Comparison of ENCODE assay signal across 8 cellular contexts in genomic region chr1:38026592-38027200, GRCh38. TPM values are rescaled to one million over a fixed set of nuclear protein-coding genes. Genes with fewer than 3 reads are reported as not detected.
DNase-seq lines count a peak whose midpoint lies in the region; ATAC-seq and TF ChIP-seq lines count a peak whose summit lies in the region.

No MANE protein-coding gene starts in this region.

- H3K27me3 ChIP-seq in cardiac muscle cell (no peaks in the 10 kb centered on the region), right cardiac atrium (ENCODE audit: control insufficient read depth, insufficient read depth) (no peaks in the 10 kb centered on the region), spleen (replicated peaks in 1 of 7) (peaks cover 0 to 8% (median 0%) of the 10 kb centered on the region in 7 donors)

- H3K36me3 Mint-ChIP-seq in activated T-helper 1 cell treated with anti-CD3 and anti-CD28 coated beads, Interleukin-12 subunit alpha, Interleukin-12 subunit beta, Interleukin-2, Interleukin-4 antibody, amounts not matched to agents 30 ng/mL and 10 ng/mL and 1 ng/mL, durations not matched to agents 14 hours and 24 hours and 36 hours (ENCODE audit: low read depth), result peaks cover 40% of the 10 kb centered on the region

- H3K27ac Mint-ChIP-seq in activated T-helper 1 cell treated with anti-CD3 and anti-CD28 coated beads, Interleukin-12 subunit alpha, Interleukin-12 subunit beta, Interleukin-2, Interleukin-4 antibody, amounts not matched to agents 30 ng/mL and 10 ng/mL and 1 ng/mL, durations not matched to agents 14 hours and 24 hours and 36 hours, result peak overlapping the region; percentile 48

- DNase-seq in cardiac muscle cell (ENCODE audit: low read depth in 1 of 2, low spot score in 1 of 2) (peak; percentile 67 to 72), right cardiac atrium (no peak), NCI-H1694 (lab: John Stamatoyannopoulos, UW) (peak; percentile 30), head of caudate nucleus (peak in 39 of 42 donors; percentile 61 to 88 (median 79)), spleen (no peak)
- DNase-seq in activated T-helper 1 cell treated with anti-CD3 and anti-CD28 coated beads, Interleukin-12 subunit alpha, Interleukin-12 subunit beta, Interleukin-2, Interleukin-4 antibody, amounts not matched to agents 30 ng/mL and 10 ng/mL and 1 ng/mL, durations not matched to agents 14 hours and 24 hours and 36 hours (ENCODE audit: low spot score), result no peak
- DNase-seq in effector CD8-positive, alpha-beta T cell (lab: John Stamatoyannopoulos, UW), result no peak

- H3K27ac ChIP-seq in cardiac muscle cell (no peak overlapping the region), right cardiac atrium (ENCODE audit: low read length) (no peak overlapping the region), spleen (no peak overlapping the region)

- H3K36me3 ChIP-seq in cardiac muscle cell (peaks cover 32% of the 10 kb centered on the region), spleen (peaks cover 11 to 47% (median 41%) of the 10 kb centered on the region in 6 donors)

- intact Hi-C loops in right cardiac atrium (cut with DNase I), result loop anchor here in 1 of 4 donors (10.0 kb wide), 1 partner anchor 808 kb away; no protein-coding TSS in a partner anchor
- intact Hi-C loops in activated T-helper 1 cell treated with anti-CD3 and anti-CD28 coated beads, Interleukin-12 subunit alpha, Interleukin-12 subunit beta, Interleukin-2, Interleukin-4 antibody, amounts not matched to agents 30 ng/mL and 10 ng/mL and 1 ng/mL, durations not matched to agents 14 hours and 24 hours and 36 hours (cut with micrococcal nuclease), result loop anchor here (1.0 to 5.0 kb wide), 6 partner anchors 46 to 1001 kb away; partner anchors contain the start of gene NDUFS5
- intact Hi-C loops in head of caudate nucleus (cut with DNase I), result loop anchor here (10.0 kb wide), 1 partner anchor 808 kb away; no protein-coding TSS in a partner anchor
- intact Hi-C loops in spleen (cut with DNase I; ENCODE audit: low total_unique reads), result loop anchor here (10.0 kb wide), 1 partner anchor 788 kb away; no protein-coding TSS in a partner anchor

- peak; percentile 69 for TF ChIP-seq CTCF in cardiac muscle cell (IDR thresholded peaks at IDR 0.05; ENCODE audit: low read depth, low read length)
- TF ChIP-seq CTCF in spleen (IDR thresholded peaks at IDR 0.05 in 8 of 11, conservative IDR thresholded peaks at IDR 0.05 in 3 of 11), result peak; percentile 8 to 77 (median 58)

- peaks cover 59% of the 10 kb centered on the region for H3K4me1 Mint-ChIP-seq in activated T-helper 1 cell treated with anti-CD3 and anti-CD28 coated beads, Interleukin-12 subunit alpha, Interleukin-12 subunit beta, Interleukin-2, Interleukin-4 antibody, amounts not matched to agents 30 ng/mL and 10 ng/mL and 1 ng/mL, durations not matched to agents 14 hours and 24 hours and 36 hours (ENCODE audit: low read depth)

- 80% methylated on average over 8 of the region's 8 CpGs for WGBS in right cardiac atrium
- 63 to 73% (median 69%) methylated on average over 8 of the region's 8 CpGs for WGBS in spleen, 5 donors

- no peak for ATAC-seq in right cardiac atrium
- no peak for ATAC-seq in HG03159 (IDR thresholded peaks at IDR 0.05; ENCODE audit: unreplicated experiment)

- H3K27me3 Mint-ChIP-seq in activated T-helper 1 cell treated with anti-CD3 and anti-CD28 coated beads, Interleukin-12 subunit alpha, Interleukin-12 subunit beta, Interleukin-2, Interleukin-4 antibody, amounts not matched to agents 30 ng/mL and 10 ng/mL and 1 ng/mL, durations not matched to agents 14 hours and 24 hours and 36 hours (ENCODE audit: insufficient read depth), result peaks cover 2% of the 10 kb centered on the region

- H3K4me3 ChIP-seq in cardiac muscle cell, result no peak overlapping the region
- H3K4me3 ChIP-seq in right cardiac atrium (ENCODE audit: low read length), result no peak overlapping the region
- H3K4me3 ChIP-seq in spleen, result no peak overlapping the region

- no peaks in the 10 kb centered on the region for H3K9me3 Mint-ChIP-seq in activated T-helper 1 cell treated with anti-CD3 and anti-CD28 coated beads, Interleukin-12 subunit alpha, Interleukin-12 subunit beta, Interleukin-2, Interleukin-4 antibody, amounts not matched to agents 30 ng/mL and 10 ng/mL and 1 ng/mL, durations not matched to agents 14 hours and 24 hours and 36 hours

- H3K9me3 ChIP-seq in cardiac muscle cell (ENCODE audit: low read depth) (no peaks in the 10 kb centered on the region), right cardiac atrium (ENCODE audit: control insufficient read depth, low read length) (no peaks in the 10 kb centered on the region), spleen (no peaks in the 10 kb centered on the region)

- H3K4me1 ChIP-seq in cardiac muscle cell (ENCODE audit: low read depth), result peaks cover 28% of the 10 kb centered on the region
- H3K4me1 ChIP-seq in right cardiac atrium (ENCODE audit: control insufficient read depth, insufficient read depth, low read length), result peaks cover 15% of the 10 kb centered on the region
- H3K4me1 ChIP-seq in spleen, result peaks cover 18 to 59% (median 48%) of the 10 kb centered on the region in 6 donors

- H3K4me3 Mint-ChIP-seq in activated T-helper 1 cell treated with anti-CD3 and anti-CD28 coated beads, Interleukin-12 subunit alpha, Interleukin-12 subunit beta, Interleukin-2, Interleukin-4 antibody, amounts not matched to agents 30 ng/mL and 10 ng/mL and 1 ng/mL, durations not matched to agents 14 hours and 24 hours and 36 hours, result no peak overlapping the region

- TF ChIP-seq POLR2A in spleen (IDR thresholded peaks at IDR 0.05), result no peak

RNA-seq across cellular contexts. Expression of gene UTP11, which starts 14.2 kb away (rescaled TPM):
- total RNA-seq in cardiac muscle cell, result 55.4 and 57.7 TPM in 2 replicates
- 42.7 and 57.0 TPM in 2 replicates for polyA plus RNA-seq in cardiac muscle cell
- 10 to 100 TPM; 25.5 to 31.9 (median 30.0) TPM for total RNA-seq in right cardiac atrium
- 34.5 TPM for polyA plus RNA-seq in right cardiac atrium
- 106 and 108 TPM in 2 replicates for total RNA-seq in activated T-helper 1 cell treated with anti-CD3 and anti-CD28 coated beads, Interleukin-12 subunit alpha, Interleukin-12 subunit beta, Interleukin-2, Interleukin-4 antibody, amounts not matched to agents 30 ng/mL and 10 ng/mL and 1 ng/mL, durations not matched to agents 14 hours and 24 hours and 36 hours
- 10 to 100 TPM; 19.2 to 51.4 (median 23.7) TPM for total RNA-seq in spleen
- polyA plus RNA-seq in spleen, result 10 to 100 TPM; 12.5 to 21.0 (median 20.6) TPM

RNA-seq across cellular contexts. Expression of gene POU3F1, which starts 19.9 kb away (rescaled TPM):
- 0.30 TPM in 1 of 2 replicates, not detected in the other for total RNA-seq in cardiac muscle cell
- polyA plus RNA-seq in cardiac muscle cell, result 0.07 TPM in 1 of 2 replicates, not detected in the other
- total RNA-seq in right cardiac atrium, result under 1 TPM in 3 of 4 donors, not detected in 1; 0.09 to 0.17 (median 0.17) TPM
- polyA plus RNA-seq in right cardiac atrium, result 0.07 TPM
- 1.5 and 1.8 TPM in 2 replicates for total RNA-seq in activated T-helper 1 cell treated with anti-CD3 and anti-CD28 coated beads, Interleukin-12 subunit alpha, Interleukin-12 subunit beta, Interleukin-2, Interleukin-4 antibody, amounts not matched to agents 30 ng/mL and 10 ng/mL and 1 ng/mL, durations not matched to agents 14 hours and 24 hours and 36 hours
- total RNA-seq in spleen, result under 1 TPM in 4 of 7 donors, not detected in 3; 0.17 to 0.60 (median 0.30) TPM
- under 1 TPM; 0.07 to 0.38 (median 0.08) TPM for polyA plus RNA-seq in spleen

RNA-seq across cellular contexts. Expression of gene FHL3, which starts 21.4 kb away (rescaled TPM):
- 27.5 and 47.4 TPM in 2 replicates for total RNA-seq in cardiac muscle cell
- 33.0 and 38.6 TPM in 2 replicates for polyA plus RNA-seq in cardiac muscle cell
- total RNA-seq in right cardiac atrium, result 10 to 100 TPM in 1 of 4 donors, 1 to 10 TPM in 3; 8.1 to 15.6 (median 9.1) TPM
- polyA plus RNA-seq in right cardiac atrium, result 9.7 TPM
- 32.5 and 35.7 TPM in 2 replicates for total RNA-seq in activated T-helper 1 cell treated with anti-CD3 and anti-CD28 coated beads, Interleukin-12 subunit alpha, Interleukin-12 subunit beta, Interleukin-2, Interleukin-4 antibody, amounts not matched to agents 30 ng/mL and 10 ng/mL and 1 ng/mL, durations not matched to agents 14 hours and 24 hours and 36 hours
- 10 to 100 TPM; 13.0 to 39.9 (median 19.5) TPM for total RNA-seq in spleen
- polyA plus RNA-seq in spleen, result 10 to 100 TPM in 1 of 3 donors, 1 to 10 TPM in 2; 8.6 to 14.0 (median 9.3) TPM

RNA-seq across cellular contexts. Expression of gene SF3A3, which starts 36.9 kb away (rescaled TPM):
- total RNA-seq in cardiac muscle cell (48.0 and 51.1 TPM in 2 replicates), right cardiac atrium (10 to 100 TPM; 25.2 to 34.1 (median 31.0) TPM), spleen (10 to 100 TPM; 44.5 to 64.3 (median 53.6) TPM)
- polyA plus RNA-seq in cardiac muscle cell (47.7 and 58.9 TPM in 2 replicates), right cardiac atrium (14.4 TPM), spleen (10 to 100 TPM; 19.7 to 24.9 (median 22.1) TPM)
- 136 and 138 TPM in 2 replicates for total RNA-seq in activated T-helper 1 cell treated with anti-CD3 and anti-CD28 coated beads, Interleukin-12 subunit alpha, Interleukin-12 subunit beta, Interleukin-2, Interleukin-4 antibody, amounts not matched to agents 30 ng/mL and 10 ng/mL and 1 ng/mL, durations not matched to agents 14 hours and 24 hours and 36 hours

Comparison
In these comparisons a context has a peak if more than half of its experiments do, and no peak if none do; other contexts are left out.
1. DNase-seq: peak in cardiac muscle cell (2 of 2), NCI-H1694 (single experiment) and head of caudate nucleus (39 of 42); none in right cardiac atrium (0 of 3), activated T-helper 1 cell treated with anti-CD3 and anti-CD28 coated beads, Interleukin-12 subunit alpha, Interleukin-12 subunit beta, Interleukin-2, Interleukin-4 antibody, amounts not matched to agents 30 ng/mL and 10 ng/mL and 1 ng/mL, durations not matched to agents 14 hours and 24 hours and 36 hours (single experiment), spleen (single experiment) and effector CD8-positive, alpha-beta T cell (single experiment).